In genomic region chr15:73575636-73576247, GRCh38 we compare ENCODE assay signal across 12 cellular contexts. TPM values are rescaled to one million over a fixed set of nuclear protein-coding genes. Genes with fewer than 3 reads are reported as not detected.
DNase-seq lines count a peak whose midpoint lies in the region; ATAC-seq and TF ChIP-seq lines count a peak whose summit lies in the region.
"Had no signal": no experiment of that assay in that cellular context is flagged by ENCODE, and none has a peak within 500 bp of the region (broad histone marks: within the 10 kb centered on the region; RNA-seq: fewer than 3 reads in every experiment).

No MANE protein-coding gene starts in this region.

- H3K27me3 ChIP-seq in right atrium auricular region, result no peaks in the 10 kb centered on the region
- no peaks in the 10 kb centered on the region for H3K27me3 ChIP-seq in left ventricle myocardium inferior (ENCODE audit: low read depth)
- no peaks in the 10 kb centered on the region for H3K27me3 ChIP-seq in ovary
- H3K27me3 ChIP-seq in H7 (ENCODE audit: control insufficient read depth, insufficient read depth, low read length), result no peaks in the 10 kb centered on the region
- H3K27me3 ChIP-seq: hepatocyte had no signal

- POLR2A ChIA-PET in MCF 10A (lab: Yijun Ruan, JAX), result interaction anchor here (0.5 to 5.5 kb wide), 10 partner anchors 8 to 791 kb away, joined by 3 to 51 read pairs (median 4); partner anchors contain the start of gene NPTN

- BruUV-seq in MCF 10A (replicated peaks; lab: Mats Ljungman, UMichigan), result no TSS peak

- peak overlapping the region in 1 of 2 donors; percentile 15 for H3K27ac ChIP-seq in right atrium auricular region
- H3K27ac ChIP-seq in left ventricle myocardium inferior (replicated peaks), result peak overlapping the region; percentile 62
- no peak overlapping the region for H3K27ac ChIP-seq in ovary
- H3K27ac ChIP-seq: hepatocyte, WERI-Rb-1 had no signal

- H3K4me1 ChIP-seq in right atrium auricular region (peaks cover 0 to 23% of the 10 kb centered on the region in 2 donors), left ventricle myocardium inferior (peaks cover 49% of the 10 kb centered on the region), ovary (ENCODE audit: insufficient read depth) (no peaks in the 10 kb centered on the region)

- H3K36me3 Mint-ChIP-seq in MCF 10A (ENCODE audit: insufficient read depth, unreplicated experiment), result peaks cover 83% of the 10 kb centered on the region

- H3K4me1 Mint-ChIP-seq in MCF 10A (ENCODE audit: insufficient read depth, unreplicated experiment), result peaks cover 39% of the 10 kb centered on the region

- TF ChIP-seq CTCF in right atrium auricular region (IDR thresholded peaks at IDR 0.05), result no peak
- TF ChIP-seq CTCF in MCF 10A (IDR thresholded peaks at IDR 0.05; ENCODE audit: unreplicated experiment), result no peak
- no peak for TF ChIP-seq CTCF in left ventricle myocardium inferior (IDR thresholded peaks at IDR 0.05; ENCODE audit: borderline replicate concordance)
- TF ChIP-seq CTCF in ovary (IDR thresholded peaks at IDR 0.05), result no peak

- WGBS in ovary, 3 donors, result 67 to 70% (median 69%) methylated on average over 3 of the region's 3 CpGs

- ATAC-seq in Right ventricle myocardium inferior, result peak; percentile 94
- ATAC-seq in GM19395 (IDR thresholded peaks at IDR 0.05; ENCODE audit: unreplicated experiment), result no peak

- DNase-seq in Right ventricle myocardium inferior (ENCODE audit: missing footprints) (peak; percentile 77), right atrium auricular region (ENCODE audit: low spot score) (no peak), MCF 10A (ENCODE audit: unreplicated experiment) (peak; percentile 90), left ventricle myocardium inferior (peak; percentile 60), ovary (no peak), CD1c-positive myeloid dendritic cell (ENCODE audit: extremely low spot score) (no peak), H7 (no peak)
- DNase-seq: MM.1S, SHP77 treated with DMSO at 0.1 percent for 48 hours, WERI-Rb-1 had no signal

- intact Hi-C loops in Right ventricle myocardium inferior (cut with DNase I) (no loop called here), MCF 10A (cut with micrococcal nuclease) (no loop called here), left ventricle myocardium inferior (cut with micrococcal nuclease) (loop anchor here (10.0 kb wide), 1 partner anchor 119 kb away; no protein-coding TSS in a partner anchor), ovary (cut with DNase I) (no loop called here)

- no peaks in the 10 kb centered on the region for H3K9me3 ChIP-seq in right atrium auricular region
- H3K9me3 ChIP-seq in left ventricle myocardium inferior (replicated peaks), result no peaks in the 10 kb centered on the region
- H3K9me3 ChIP-seq in ovary, result no peaks in the 10 kb centered on the region

- no peak for TF ChIP-seq EP300 in ovary (IDR thresholded peaks at IDR 0.05)

- H3K27me3 Mint-ChIP-seq in MCF 10A (ENCODE audit: insufficient read depth, unreplicated experiment), result no peaks in the 10 kb centered on the region

- H3K36me3 ChIP-seq in right atrium auricular region, result peaks cover 48% of the 10 kb centered on the region
- peaks cover 65% of the 10 kb centered on the region for H3K36me3 ChIP-seq in left ventricle myocardium inferior
- no peaks in the 10 kb centered on the region for H3K36me3 ChIP-seq in ovary
- peaks cover 9% of the 10 kb centered on the region for H3K36me3 ChIP-seq in H7 (replicated peaks; ENCODE audit: control insufficient read depth, insufficient read depth, low read length)

- no peaks in the 10 kb centered on the region for H3K9me3 Mint-ChIP-seq in MCF 10A (ENCODE audit: unreplicated experiment)

- TF ChIP-seq POLR2A in ovary (IDR thresholded peaks at IDR 0.05), result no peak

- H3K27ac Mint-ChIP-seq in MCF 10A (ENCODE audit: low read depth, unreplicated experiment), result peak overlapping the region; percentile 91

- CTCF ChIA-PET in MCF 10A (lab: Yijun Ruan, JAX), result interaction anchor here (0.6 to 1.2 kb wide), 2 partner anchors 60 to 63 kb away, joined by 3 to 5 read pairs; no protein-coding TSS in a partner anchor

- H3K4me3 ChIP-seq in right atrium auricular region, result no peak overlapping the region
- no peak overlapping the region for H3K4me3 ChIP-seq in left ventricle myocardium inferior
- no peak overlapping the region for H3K4me3 ChIP-seq in ovary
- no peak overlapping the region for H3K4me3 ChIP-seq in H7 (ENCODE audit: insufficient read depth, low read depth, low read length)
- H3K4me3 ChIP-seq: hepatocyte had no signal

- peak overlapping the region; percentile 29 for H3K4me3 Mint-ChIP-seq in MCF 10A (ENCODE audit: unreplicated experiment)

RNA-seq across cellular contexts. Expression of gene NPTN, which starts 57.4 kb away (rescaled TPM):
- total RNA-seq in Right ventricle myocardium inferior (211 TPM), right atrium auricular region (100 to 1,000 TPM; 186 to 225 TPM), MCF 10A (2022) (71.0 and 78.9 TPM in 2 replicates), left ventricle myocardium inferior (227 TPM), ovary (10 to 100 TPM; 39.2 to 97.7 (median 80.6) TPM)
- polyA plus RNA-seq in ovary, result 100 to 1,000 TPM in 1 of 2 donors, 10 to 100 TPM in 1; 93.8 to 245 TPM
- total RNA-seq in H7 (2014; rRNA removed; shearing (Covaris generic)), result 72.9 and 85.4 TPM in 2 replicates

Comparison
In these comparisons a context has a peak if more than half of its experiments do, and no peak if none do; other contexts are left out.
1. DNase-seq: peak in Right ventricle myocardium inferior (single experiment), MCF 10A (single experiment) and left ventricle myocardium inferior (single experiment); none in right atrium auricular region (single experiment), ovary (0 of 5), CD1c-positive myeloid dendritic cell (single experiment) and H7 (single experiment).